Comparison of ENCODE assay signal across 22 cellular contexts in genomic region chr20:2757001-2757400, GRCh38. TPM values are rescaled to one million over a fixed set of nuclear protein-coding genes. Genes with fewer than 3 reads are reported as not detected.
"Had no signal": no experiment of that assay in that cellular context is flagged by ENCODE, and none has a peak within 500 bp of the region (broad histone marks: within the 10 kb centered on the region; RNA-seq: fewer than 3 reads in every experiment).

No MANE protein-coding gene starts in this region.

- H3K27ac Mint-ChIP-seq: nephron progenitor cell had no signal

- H3K27ac ChIP-seq: heart left ventricle, psoas muscle, right lobe of liver had no signal

- H3K4me1 ChIP-seq: psoas muscle had no signal

- H3K4me3 Mint-ChIP-seq: nephron progenitor cell had no signal

- H3K9me3 Mint-ChIP-seq: naive thymus-derived CD4-positive, alpha-beta T cell; nephron progenitor cell had no signal

- H3K4me3 ChIP-seq: heart left ventricle, psoas muscle, right lobe of liver had no signal

- H3K27me3 ChIP-seq: right lobe of liver had no signal

- ATAC-seq: esophagus mucosa; heart left ventricle; left colon; naive thymus-derived CD4-positive, alpha-beta T cell; psoas muscle; right lobe of liver had no signal

- H3K36me3 ChIP-seq: heart left ventricle, right lobe of liver had no signal

- DNase-seq: effector memory CD4-positive, alpha-beta T cell; heart left ventricle; hippocampal formation; left colon; mammary epithelial cell; naive thymus-derived CD4-positive, alpha-beta T cell; nephron progenitor cell; psoas muscle; retina; stimulated activated naive CD4-positive, alpha-beta T cell treated with Interleukin-2 at 50 U/mL for 16 hours; trophoblast cell had no signal

- H3K36me3 Mint-ChIP-seq: naive thymus-derived CD4-positive, alpha-beta T cell had no signal

- H3K9me3 ChIP-seq: heart left ventricle, psoas muscle, right lobe of liver had no signal

RNA-seq across cellular contexts. Expression of gene C20orf141, which starts 57.8 kb away (rescaled TPM):
- total RNA-seq: esophagus mucosa; fibroblast of lung; frontal cortex; glomerular endothelial cell; heart left ventricle; kidney epithelial cell; left colon; lower leg skin; mammary epithelial cell; mononuclear cell; naive thymus-derived CD4-positive, alpha-beta T cell; psoas muscle; right lobe of liver; skeletal muscle tissue; urinary bladder had no signal

RNA-seq across cellular contexts. Expression of gene TMEM239, which starts 59.2 kb away (rescaled TPM):
- total RNA-seq: esophagus mucosa; fibroblast of lung; frontal cortex; glomerular endothelial cell; heart left ventricle; kidney epithelial cell; left colon; lower leg skin; mammary epithelial cell; mononuclear cell; naive thymus-derived CD4-positive, alpha-beta T cell; omental fat pad; psoas muscle; right lobe of liver; skeletal muscle tissue; urinary bladder had no signal
